In genomic region chr10:102593074-102593803, GRCh38 we compare ENCODE assay signal across 15 cellular contexts. TPM values are rescaled to one million over a fixed set of nuclear protein-coding genes. Genes with fewer than 3 reads are reported as not detected.
DNase-seq lines count a peak whose midpoint lies in the region; ATAC-seq and TF ChIP-seq lines count a peak whose summit lies in the region.
"Had no signal": no experiment of that assay in that cellular context is flagged by ENCODE, and none has a peak within 500 bp of the region (broad histone marks: within the 10 kb centered on the region; RNA-seq: fewer than 3 reads in every experiment).

No MANE protein-coding gene starts in this region.

- peak overlapping the region; percentile 7 for H3K23ac ChIP-seq in neuronal stem cell (ENCODE audit: low read depth, low read length, poor library complexity)

- TF ChIP-seq CTCF in chondrocyte (IDR thresholded peaks at IDR 0.05), result no peak
- TF ChIP-seq CTCF in gastrocnemius medialis (IDR thresholded peaks at IDR 0.05 in 4 of 5, conservative IDR thresholded peaks at IDR 0.05 in 1 of 5), result no peak

- H2AFZ ChIP-seq in neuronal stem cell (ENCODE audit: low read length), result no peak overlapping the region

- intact Hi-C loops in gastrocnemius medialis (cut with DNase I; ENCODE audit: low total_unique reads), result no loop called here

- ATAC-seq in gastrocnemius medialis, result no peak
- ATAC-seq: CD8-positive, alpha-beta T cell; effector memory CD8-positive, alpha-beta T cell had no signal

- H2BK5ac ChIP-seq in neuronal stem cell (ENCODE audit: low read length), result no peak overlapping the region

- no peak overlapping the region for H2BK120ac ChIP-seq in neuronal stem cell (ENCODE audit: low read depth, low read length)

- H3K9me3 ChIP-seq in neuronal stem cell (replicated peaks in 1 of 2; ENCODE audit: control insufficient read depth in 2 of 2, insufficient read depth in 1 of 2, low read depth in 1 of 2, low read length in 2 of 2) (no peaks in the 10 kb centered on the region), gastrocnemius medialis (no peaks in the 10 kb centered on the region)

- H3K27me3 ChIP-seq in neuronal stem cell (ENCODE audit: control insufficient read depth in 3 of 3, insufficient read depth in 3 of 3, low read depth in 1 of 3, low read length in 3 of 3) (no peaks in the 10 kb centered on the region), gastrocnemius medialis (no peaks in the 10 kb centered on the region)

- H3K27me3 Mint-ChIP-seq in chondrocyte (ENCODE audit: low read depth), result no peaks in the 10 kb centered on the region
- H3K27me3 Mint-ChIP-seq: effector memory CD8-positive, alpha-beta T cell; memory B cell had no signal

- no peaks in the 10 kb centered on the region for H3K9me3 Mint-ChIP-seq in chondrocyte (ENCODE audit: low read depth)
- H3K9me3 Mint-ChIP-seq: CD8-positive, alpha-beta T cell; effector memory CD8-positive, alpha-beta T cell; memory B cell had no signal

- H2BK12ac ChIP-seq in neuronal stem cell (ENCODE audit: low read length), result no peak overlapping the region

- peaks cover 7% of the 10 kb centered on the region for H3K4me1 Mint-ChIP-seq in chondrocyte (ENCODE audit: low read depth)
- H3K4me1 Mint-ChIP-seq: memory B cell had no signal

- no peak overlapping the region for H3K4me3 Mint-ChIP-seq in chondrocyte (ENCODE audit: unreplicated experiment)
- H3K4me3 Mint-ChIP-seq: CD8-positive, alpha-beta T cell; effector memory CD8-positive, alpha-beta T cell; memory B cell had no signal

- peaks cover 3% of the 10 kb centered on the region for H3K36me3 Mint-ChIP-seq in chondrocyte (ENCODE audit: low read depth)

- H3K14ac ChIP-seq in neuronal stem cell (ENCODE audit: low read length), result no peak overlapping the region

- H4K8ac ChIP-seq in neuronal stem cell (ENCODE audit: low read depth, low read length), result no peak overlapping the region

- no peak overlapping the region for H3K4ac ChIP-seq in neuronal stem cell (ENCODE audit: low read length)

- H3K4me3 ChIP-seq in neuronal stem cell (ENCODE audit: low read length in 2 of 2) (no peak overlapping the region), gastrocnemius medialis (no peak overlapping the region)

- H3K27ac Mint-ChIP-seq in chondrocyte (ENCODE audit: unreplicated experiment), result no peak overlapping the region
- H3K27ac Mint-ChIP-seq: CD8-positive, alpha-beta T cell; memory B cell had no signal

- H3K27ac ChIP-seq in neuronal stem cell (replicated peaks; ENCODE audit: low read length) (no peak overlapping the region), gastrocnemius medialis (no peak overlapping the region)

- DNase-seq in Daoy (ENCODE audit: low read depth) (peak; percentile 60), M059J (ENCODE audit: low read depth) (peak; percentile 88), chondrocyte (ENCODE audit: low spot score) (peak; percentile 76), neuronal stem cell (ENCODE audit: low spot score) (no peak), gastrocnemius medialis (no peak), middle frontal gyrus (ENCODE audit: extremely low spot score, low spot score) (no peak), MV-4-11 (lab: John Stamatoyannopoulos, UW) (no peak)
- DNase-seq in stimulated activated CD4-positive, alpha-beta T cell treated with anti-CD3 and anti-CD28 coated beads, Interleukin-2, amount 100 ng/mL, for 48 hours, result no peak
- DNase-seq: CD8-positive, alpha-beta T cell; effector memory CD8-positive, alpha-beta T cell; hippocampal formation; NCI-H1436; NCI-H526 treated with DMSO at 0.1 percent for 48 hours; SHP77 treated with DMSO at 0.1 percent for 48 hours had no signal

- peaks cover 2% of the 10 kb centered on the region for H3K79me1 ChIP-seq in neuronal stem cell (ENCODE audit: low read depth, low read length)

- H3K4me1 ChIP-seq in neuronal stem cell (ENCODE audit: control insufficient read depth in 2 of 2, insufficient read depth in 1 of 2, low read depth in 1 of 2, low read length in 2 of 2) (no peaks in the 10 kb centered on the region), gastrocnemius medialis (peaks cover 21 to 24% of the 10 kb centered on the region in 2 donors)

- H3K36me3 ChIP-seq in neuronal stem cell (replicated peaks in 1 of 2; ENCODE audit: control insufficient read depth in 2 of 2, insufficient read depth in 2 of 2, low read length in 2 of 2) (peaks cover 15 to 26% of the 10 kb centered on the region in 2 donors), gastrocnemius medialis (peaks cover 0 to 10% of the 10 kb centered on the region in 2 donors)

- no peak overlapping the region for H2BK15ac ChIP-seq in neuronal stem cell (ENCODE audit: low read length)

- no peak overlapping the region for H3K4me2 ChIP-seq in neuronal stem cell (ENCODE audit: insufficient read depth, low read length, poor library complexity, severe bottlenecking)

- no peak for TF ChIP-seq POLR2A in gastrocnemius medialis (IDR thresholded peaks at IDR 0.05)

- no peak overlapping the region for H4K91ac ChIP-seq in neuronal stem cell (ENCODE audit: low read depth, low read length, poor library complexity)

- no peak overlapping the region for H3K9ac ChIP-seq in neuronal stem cell (ENCODE audit: low read depth, low read length, poor library complexity)

- H3K18ac ChIP-seq in neuronal stem cell (ENCODE audit: low read length), result no peak overlapping the region

- WGBS in neuronal stem cell (ENCODE audit: extremely low coverage in 2 of 2, insufficient read length in 2 of 2, insufficient replicate concordance in 1 of 2), 2 donors, result no CpG with 5 or more reads among the region's 6 CpGs

- in situ Hi-C loops in gastrocnemius medialis (cut with MboI; ENCODE audit: low sequenced_read_pairs in 4 of 4), result loop anchor here in 2 of 4 donors (5.0 to 25.0 kb wide), 3 partner anchors 78 to 206 kb away; partner anchors contain the start of gene NFKB2 (in 1 of the 2)

- H2AK5ac ChIP-seq in neuronal stem cell (ENCODE audit: low read depth, low read length), result no peak overlapping the region

RNA-seq across cellular contexts. Expression of gene TRIM8, which starts 51.0 kb away (rescaled TPM):
- 39.8 and 54.1 TPM in 2 replicates for total RNA-seq in Daoy (2014; rRNA removed; shearing (Covaris generic))
- 28.8 and 58.1 TPM in 2 replicates for total RNA-seq in M059J (2014; rRNA removed; shearing (Covaris generic))
- total RNA-seq in chondrocyte (40.3 to 74.4 TPM (median 66.8 TPM) in 3 replicates), gastrocnemius medialis (100 to 1,000 TPM; 113 to 222 (median 138) TPM)
- polyA plus RNA-seq in neuronal stem cell (2013, experiment 1 of 2), result 33.0 TPM
- polyA plus RNA-seq in neuronal stem cell (2013, experiment 2 of 2), result 34.2 TPM

Comparison
In these comparisons a context has a peak if more than half of its experiments do, and no peak if none do; other contexts are left out.
1. DNase-seq: peak in Daoy (single experiment), M059J (single experiment) and chondrocyte (single experiment); none in neuronal stem cell (single experiment), gastrocnemius medialis (0 of 2), stimulated activated CD4-positive, alpha-beta T cell treated with anti-CD3 and anti-CD28 coated beads, Interleukin-2, amount 100 ng/mL, for 48 hours (0 of 2), middle frontal gyrus (single experiment) and MV-4-11 (single experiment).